Comparison of ENCODE assay signal across 8 cellular contexts in genomic region chr6:26553264-26553738, GRCh38. TPM values are rescaled to one million over a fixed set of nuclear protein-coding genes. Genes with fewer than 3 reads are reported as not detected.
DNase-seq lines count a peak whose midpoint lies in the region; ATAC-seq and TF ChIP-seq lines count a peak whose summit lies in the region.

No MANE protein-coding gene starts in this region.

- no TSS peak for BruUV-seq in Panc1 (replicated peaks; lab: Mats Ljungman, UMichigan)

- H3K36me3 ChIP-seq in BLaER1 (no peaks in the 10 kb centered on the region), KOPT-K1 (ENCODE audit: insufficient read depth, low read length) (no peaks in the 10 kb centered on the region), Panc1 (ENCODE audit: control insufficient read depth, insufficient read depth, low read length) (no peaks in the 10 kb centered on the region), neural progenitor cell (no peaks in the 10 kb centered on the region), subcutaneous abdominal adipose tissue (ENCODE audit: control insufficient read depth in 5 of 5, insufficient read depth in 5 of 5, low read length in 5 of 5) (no peaks in the 10 kb centered on the region)

- no peak overlapping the region for H3K4me3 Mint-ChIP-seq in activated T-helper 1 cell treated with anti-CD3 and anti-CD28 coated beads, Interleukin-12 subunit alpha, Interleukin-12 subunit beta, Interleukin-2, Interleukin-4 antibody, amounts not matched to agents 30 ng/mL and 10 ng/mL and 1 ng/mL, durations not matched to agents 14 hours and 24 hours and 36 hours
- no peak overlapping the region for H3K4me3 Mint-ChIP-seq in neural progenitor cell

- CTCF ChIA-PET in Panc1 (lab: Charles Lee), result no interaction called here

- H3K4me1 ChIP-seq in BLaER1 (peaks cover 28% of the 10 kb centered on the region), Panc1 (ENCODE audit: control insufficient read depth, insufficient read depth, low read length) (peaks cover 23% of the 10 kb centered on the region), neural progenitor cell (peaks cover 3% of the 10 kb centered on the region), subcutaneous abdominal adipose tissue (ENCODE audit: control insufficient read depth in 5 of 5, insufficient read depth in 5 of 5, low read length in 5 of 5) (peaks cover 0 to 38% (median 30%) of the 10 kb centered on the region in 5 donors)

- no peaks in the 10 kb centered on the region for H3K27me3 ChIP-seq in BLaER1
- no peaks in the 10 kb centered on the region for H3K27me3 ChIP-seq in Panc1 (ENCODE audit: control insufficient read depth, insufficient read depth, low read length)
- no peaks in the 10 kb centered on the region for H3K27me3 ChIP-seq in neural progenitor cell
- no peaks in the 10 kb centered on the region for H3K27me3 ChIP-seq in subcutaneous abdominal adipose tissue (ENCODE audit: control insufficient read depth in 5 of 5, insufficient read depth in 4 of 5, low read length in 5 of 5)

- H2AFZ ChIP-seq in neural progenitor cell (replicated peaks), result peak overlapping the region; percentile 94

- H3K4me3 ChIP-seq in BLaER1 (peak overlapping the region; percentile 77), Panc1 (ENCODE audit: low read depth in 2 of 2, low read length in 2 of 2) (peak overlapping the region; percentile 77 to 96), foreskin fibroblast (ENCODE audit: low read depth in 1 of 2, low read length in 2 of 2) (peak overlapping the region; percentile 55 to 61), neural progenitor cell (peak overlapping the region; percentile 85), subcutaneous abdominal adipose tissue (ENCODE audit: low read depth in 1 of 5, low read length in 5 of 5) (peak overlapping the region; percentile 46 to 94 (median 72))

- H4K20me1 ChIP-seq in BLaER1 (no peaks in the 10 kb centered on the region), neural progenitor cell (ENCODE audit: low read depth) (peaks cover 6% of the 10 kb centered on the region)

- peak; percentile 43 for ATAC-seq in Panc1

- H3K4me2 ChIP-seq in BLaER1, result peak overlapping the region; percentile 82
- peak overlapping the region; percentile 91 for H3K4me2 ChIP-seq in neural progenitor cell

- POLR2A ChIA-PET in Panc1 (lab: Charles Lee), result no interaction called here

- peaks cover 2% of the 10 kb centered on the region for H3K27me3 Mint-ChIP-seq in activated T-helper 1 cell treated with anti-CD3 and anti-CD28 coated beads, Interleukin-12 subunit alpha, Interleukin-12 subunit beta, Interleukin-2, Interleukin-4 antibody, amounts not matched to agents 30 ng/mL and 10 ng/mL and 1 ng/mL, durations not matched to agents 14 hours and 24 hours and 36 hours (ENCODE audit: insufficient read depth)
- H3K27me3 Mint-ChIP-seq in neural progenitor cell (ENCODE audit: insufficient read depth, low read depth), result peaks cover 17% of the 10 kb centered on the region

- no peak for TF ChIP-seq CTCF in GM20000 (IDR thresholded peaks at IDR 0.05; ENCODE audit: extremely low read depth, missing control alignments)
- TF ChIP-seq CTCF in Panc1 (IDR thresholded peaks at IDR 0.05), result no peak
- TF ChIP-seq CTCF in foreskin fibroblast (IDR thresholded peaks at IDR 0.05; ENCODE audit: low read depth, low read length), result no peak
- TF ChIP-seq CTCF in neural progenitor cell (IDR thresholded peaks at IDR 0.05), result no peak

- H3K9me3 ChIP-seq in BLaER1 (no peaks in the 10 kb centered on the region), KOPT-K1 (ENCODE audit: insufficient read depth, low read length, poor library complexity, severe bottlenecking) (no peaks in the 10 kb centered on the region), Panc1 (ENCODE audit: control insufficient read depth, insufficient read depth, low read depth, low read length) (no peaks in the 10 kb centered on the region), neural progenitor cell (ENCODE audit: low read depth) (no peaks in the 10 kb centered on the region), subcutaneous abdominal adipose tissue (ENCODE audit: control insufficient read depth in 5 of 5, low read length in 5 of 5) (no peaks in the 10 kb centered on the region)

- intact Hi-C loops in Panc1 (cut with micrococcal nuclease; ENCODE audit: unreplicated experiment), result loop anchor here (5.0 kb wide), 1 partner anchor 211 kb away; no protein-coding TSS in a partner anchor
- intact Hi-C loops in activated T-helper 1 cell treated with anti-CD3 and anti-CD28 coated beads, Interleukin-12 subunit alpha, Interleukin-12 subunit beta, Interleukin-2, Interleukin-4 antibody, amounts not matched to agents 30 ng/mL and 10 ng/mL and 1 ng/mL, durations not matched to agents 14 hours and 24 hours and 36 hours (cut with micrococcal nuclease), result loop anchor here (1.0 to 10.0 kb wide), 7 partner anchors 43 to 1344 kb away; partner anchors contain the start of genes ABT1 and ZNF184

- H3F3A ChIP-seq in neural progenitor cell (ENCODE audit: low read depth), result peaks cover 60% of the 10 kb centered on the region

- no peaks in the 10 kb centered on the region for H3K36me3 Mint-ChIP-seq in activated T-helper 1 cell treated with anti-CD3 and anti-CD28 coated beads, Interleukin-12 subunit alpha, Interleukin-12 subunit beta, Interleukin-2, Interleukin-4 antibody, amounts not matched to agents 30 ng/mL and 10 ng/mL and 1 ng/mL, durations not matched to agents 14 hours and 24 hours and 36 hours (ENCODE audit: low read depth)
- peaks cover 2% of the 10 kb centered on the region for H3K36me3 Mint-ChIP-seq in neural progenitor cell

- no peak overlapping the region for H3K27ac Mint-ChIP-seq in activated T-helper 1 cell treated with anti-CD3 and anti-CD28 coated beads, Interleukin-12 subunit alpha, Interleukin-12 subunit beta, Interleukin-2, Interleukin-4 antibody, amounts not matched to agents 30 ng/mL and 10 ng/mL and 1 ng/mL, durations not matched to agents 14 hours and 24 hours and 36 hours
- H3K27ac Mint-ChIP-seq in neural progenitor cell, result no peak overlapping the region

- H3K79me2 ChIP-seq in neural progenitor cell (ENCODE audit: low read depth), result no peaks in the 10 kb centered on the region

- in situ Hi-C loops in Panc1 (cut with HindIII; ENCODE audit: low pct_unique_long_range_greater_than_20kb, low sequenced_read_pairs), result no loop called here

- peak overlapping the region; percentile 77 for H3K9ac ChIP-seq in BLaER1
- H3K9ac ChIP-seq in neural progenitor cell, result no peak overlapping the region
- H3K9ac ChIP-seq in subcutaneous abdominal adipose tissue (ENCODE audit: low read length in 5 of 5), result peak overlapping the region in 4 of 5 donors; percentile 9 to 73 (median 46)

- peaks cover 18% of the 10 kb centered on the region for H3K4me1 Mint-ChIP-seq in activated T-helper 1 cell treated with anti-CD3 and anti-CD28 coated beads, Interleukin-12 subunit alpha, Interleukin-12 subunit beta, Interleukin-2, Interleukin-4 antibody, amounts not matched to agents 30 ng/mL and 10 ng/mL and 1 ng/mL, durations not matched to agents 14 hours and 24 hours and 36 hours (ENCODE audit: low read depth)
- peaks cover 21% of the 10 kb centered on the region for H3K4me1 Mint-ChIP-seq in neural progenitor cell

- DNase-seq in GM20000 (ENCODE audit: low spot score) (peak; percentile 75), Panc1 (ENCODE audit: low read depth, low spot score) (no peak), foreskin fibroblast (peak; percentile 57 to 83), neural progenitor cell (ENCODE audit: low spot score) (peak; percentile 83)
- DNase-seq in activated T-helper 1 cell treated with anti-CD3 and anti-CD28 coated beads, Interleukin-12 subunit alpha, Interleukin-12 subunit beta, Interleukin-2, Interleukin-4 antibody, amounts not matched to agents 30 ng/mL and 10 ng/mL and 1 ng/mL, durations not matched to agents 14 hours and 24 hours and 36 hours (ENCODE audit: low spot score), result peak; percentile 69

- H3K9me3 Mint-ChIP-seq in activated T-helper 1 cell treated with anti-CD3 and anti-CD28 coated beads, Interleukin-12 subunit alpha, Interleukin-12 subunit beta, Interleukin-2, Interleukin-4 antibody, amounts not matched to agents 30 ng/mL and 10 ng/mL and 1 ng/mL, durations not matched to agents 14 hours and 24 hours and 36 hours, result no peaks in the 10 kb centered on the region
- H3K9me3 Mint-ChIP-seq in neural progenitor cell, result peaks cover 4% of the 10 kb centered on the region

- H3K27ac ChIP-seq in BLaER1, result peak overlapping the region; percentile 81
- H3K27ac ChIP-seq in KOPT-K1 (ENCODE audit: low read depth, low read length, poor library complexity, severe bottlenecking), result peak overlapping the region; percentile 66
- H3K27ac ChIP-seq in Panc1 (ENCODE audit: low read length), result peak overlapping the region; percentile 73
- no peak overlapping the region for H3K27ac ChIP-seq in neural progenitor cell
- peak overlapping the region; percentile 39 for H3K27ac ChIP-seq in subcutaneous abdominal adipose tissue (ENCODE audit: low read depth, low read length)

RNA-seq across cellular contexts. Expression of gene HMGN4, which starts 15.1 kb away (rescaled TPM):
- 60.5 TPM for total RNA-seq in Panc1 (2021; ENCODE audit: unreplicated experiment)
- 67.7 TPM for polyA plus RNA-seq in Panc1 (2012; ENCODE audit: insufficient read length)
- 77.6 and 86.8 TPM in 2 replicates for total RNA-seq in activated T-helper 1 cell treated with anti-CD3 and anti-CD28 coated beads, Interleukin-12 subunit alpha, Interleukin-12 subunit beta, Interleukin-2, Interleukin-4 antibody, amounts not matched to agents 30 ng/mL and 10 ng/mL and 1 ng/mL, durations not matched to agents 14 hours and 24 hours and 36 hours
- total RNA-seq in neural progenitor cell (ENCODE audit: low replicate concordance), result 81.8 and 86.8 TPM in 2 replicates

RNA-seq across cellular contexts. Expression of gene ABT1, which starts 43.5 kb away (rescaled TPM):
- total RNA-seq in Panc1 (2021; ENCODE audit: unreplicated experiment), result 18.0 TPM
- polyA plus RNA-seq in Panc1 (2012; ENCODE audit: insufficient read length), result 15.2 TPM
- total RNA-seq in activated T-helper 1 cell treated with anti-CD3 and anti-CD28 coated beads, Interleukin-12 subunit alpha, Interleukin-12 subunit beta, Interleukin-2, Interleukin-4 antibody, amounts not matched to agents 30 ng/mL and 10 ng/mL and 1 ng/mL, durations not matched to agents 14 hours and 24 hours and 36 hours, result 32.6 and 32.9 TPM in 2 replicates
- total RNA-seq in neural progenitor cell (ENCODE audit: low replicate concordance), result 13.1 and 17.3 TPM in 2 replicates

RNA-seq across cellular contexts. Expression of gene BTN1A1, which starts 53.2 kb away (rescaled TPM):
- total RNA-seq in Panc1 (2021; ENCODE audit: unreplicated experiment) (0.10 TPM), neural progenitor cell (ENCODE audit: low replicate concordance) (not detected in 2 replicates)
- polyA plus RNA-seq in Panc1 (2012; ENCODE audit: insufficient read length), result not detected
- not detected in 2 replicates for total RNA-seq in activated T-helper 1 cell treated with anti-CD3 and anti-CD28 coated beads, Interleukin-12 subunit alpha, Interleukin-12 subunit beta, Interleukin-2, Interleukin-4 antibody, amounts not matched to agents 30 ng/mL and 10 ng/mL and 1 ng/mL, durations not matched to agents 14 hours and 24 hours and 36 hours
